ENCODE assay signal across 1 cellular context in genomic region chr15:31157644-31158069, GRCh38.
TF ChIP-seq lines count a peak whose summit lies in the region.

No MANE protein-coding gene starts in this region.

TF ChIP-seq in SK-N-SH, 30 proteins besides CTCF, POLR2A, EP300 and RAD21:
- TF ChIP-seq MXI1 (IDR thresholded peaks at IDR 0.05; ENCODE audit: low read depth, low read length) (no peak), USF2 (IDR thresholded peaks at IDR 0.05; ENCODE audit: borderline replicate concordance, low read depth, low read length) (no peak), CHD2 (IDR thresholded peaks at IDR 0.05; ENCODE audit: low read length, partially characterized antibody) (no peak), TEAD4 (IDR thresholded peaks at IDR 0.05; ENCODE audit: borderline replicate concordance, insufficient read depth) (no peak), YY1 (IDR thresholded peaks at IDR 0.05; ENCODE audit: low read depth) (no peak), RCOR1 (IDR thresholded peaks at IDR 0.05; ENCODE audit: low read length) (no peak), POLR2AphosphoS5 (IDR thresholded peaks at IDR 0.05; ENCODE audit: low read depth, low read length) (no peak), TAF1 (IDR thresholded peaks at IDR 0.05; ENCODE audit: borderline replicate concordance, low read depth, low read length) (no peak), GABPA (IDR thresholded peaks at IDR 0.05; ENCODE audit: low read depth) (no peak)
- TF ChIP-seq, protein P1, sequence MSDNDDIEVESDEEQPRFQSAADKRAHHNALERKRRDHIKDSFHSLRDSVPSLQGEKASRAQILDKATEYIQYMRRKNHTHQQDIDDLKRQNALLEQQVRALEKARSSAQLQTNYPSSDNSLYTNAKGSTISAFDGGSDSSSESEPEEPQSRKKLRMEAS (IDR thresholded peaks at IDR 0.05; ENCODE audit: low read depth) = no peak
TF ChIP-seq in SK-N-SH: peak in this region for 0.
